ENCODE assay signal across 15 cellular contexts in the genomic region with DNA sequence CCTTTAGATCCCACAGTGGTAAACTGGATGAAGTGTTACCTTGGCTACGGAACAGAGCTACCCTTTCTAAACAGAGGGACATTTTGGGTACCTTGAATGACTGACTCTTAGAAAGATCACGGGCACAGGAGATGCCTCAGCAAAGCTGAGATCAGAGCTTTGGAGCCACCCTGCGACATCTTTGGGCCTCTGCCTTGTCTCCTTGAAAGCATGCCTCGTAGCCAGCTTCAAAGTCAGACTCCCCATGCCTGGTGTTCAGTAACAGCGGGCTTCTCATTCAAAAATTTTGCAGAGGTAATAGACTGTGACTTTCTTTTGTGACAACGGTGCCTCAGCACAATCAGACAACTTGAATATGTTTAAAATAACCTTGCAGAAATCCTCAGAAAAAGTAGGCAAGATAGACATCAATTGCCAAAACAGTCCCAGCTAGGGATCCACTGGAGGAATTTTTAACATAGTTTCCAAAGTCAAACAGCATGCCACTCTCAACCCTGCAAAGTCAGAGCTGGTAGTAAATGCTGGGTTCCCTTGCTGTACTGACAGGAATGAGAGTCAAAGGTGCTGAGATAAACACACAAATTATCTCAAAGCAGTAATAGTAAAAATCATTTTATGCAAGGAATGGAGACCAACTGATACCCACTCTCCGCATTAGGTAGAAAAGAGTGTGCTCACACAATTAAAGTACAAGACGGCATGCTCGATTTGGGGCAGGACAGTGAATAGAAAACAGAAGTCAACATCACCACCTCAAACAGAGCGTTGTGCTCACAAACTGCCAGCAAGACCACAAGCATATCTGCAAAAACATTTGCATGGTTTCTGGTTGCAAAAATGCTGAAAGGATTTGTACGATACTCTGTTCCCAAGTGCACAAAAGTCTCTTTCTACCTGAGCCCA.
A peak's percentile ranks its signal among the peaks of the same experiment; 100 is the strongest.
DNase-seq lines count a peak whose midpoint lies in the region; ATAC-seq, FAIRE-seq and TF ChIP-seq lines count a peak whose summit lies in the region.
"Had no signal": no experiment of that assay in that cellular context is flagged by ENCODE, and none has a peak within 500 bp of the region (broad histone marks: within the 10 kb centered on the region; RNA-seq: fewer than 3 reads in every experiment).

No MANE protein-coding gene starts in this region.

- in situ Hi-C loops in GM12878 (cut with MboI): no loop called here

- peak overlapping the region; percentile 81 for H3K27ac ChIP-seq in GM12878 (ENCODE audit: control insufficient read depth, insufficient read depth)
- no peak overlapping the region for H3K27ac ChIP-seq in neural progenitor cell
- H3K27ac ChIP-seq: neutrophil had no signal

- H3K27me3 ChIP-seq in GM12878 (replicated peaks in 1 of 2; ENCODE audit: control insufficient read depth in 2 of 2, insufficient read depth in 2 of 2, low read length in 1 of 2) (no peaks in the 10 kb centered on the region), neural progenitor cell (no peaks in the 10 kb centered on the region)

- peaks cover 46% of the 10 kb centered on the region for H3K4me1 Mint-ChIP-seq in neural progenitor cell

- intact Hi-C loops in GM12878 (cut with micrococcal nuclease; ENCODE audit: unreplicated experiment): loop anchor here (2.0 kb wide), 1 partner anchor 54 kb away; no protein-coding TSS in a partner anchor
- intact Hi-C loops in lower leg skin (cut with DNase I; ENCODE audit: low total_unique reads): no loop called here

- H4K20me1 ChIP-seq in GM12878 (ENCODE audit: control insufficient read depth, insufficient read depth) (no peaks in the 10 kb centered on the region), neural progenitor cell (ENCODE audit: low read depth) (peaks cover 10% of the 10 kb centered on the region)

- peaks cover 4 to 9% of the 10 kb centered on the region in 2 experiments; a peak in 2 of 4 replicates for H3K36me3 ChIP-seq in GM12878 (ENCODE audit: control insufficient read depth in 2 of 2, insufficient read depth in 2 of 2, low read length in 1 of 2)
- no peaks in the 10 kb centered on the region for H3K36me3 ChIP-seq in neural progenitor cell
- H3K36me3 ChIP-seq: BE2C, neutrophil had no signal

- H3K4me2 ChIP-seq in GM12878 (ENCODE audit: control insufficient read depth, insufficient read depth) (peak overlapping the region; percentile 87), neural progenitor cell (no peak overlapping the region)

- H3K9me3 Mint-ChIP-seq in neural progenitor cell: no peaks in the 10 kb centered on the region

- DNase-seq in GM10248 (ENCODE audit: extremely low spot score) (peak; percentile 39), GM12878 (ENCODE audit: low read depth, low spot score) (no peak), neural progenitor cell (ENCODE audit: low spot score) (no peak), NCI-H2171 treated with DMSO at 0.1 percent for 48 hours (lab: John Stamatoyannopoulos, UW) (no peak), lower leg skin (ENCODE audit: low spot score in 2 of 2) (no peak), NCI-H69 (lab: John Stamatoyannopoulos, UW) (no peak)
- DNase-seq: BE2C; erythroblast; KG1; NCI-H2081; stimulated activated CD4-positive, alpha-beta T cell treated with anti-CD3 and anti-CD28 coated beads, Interleukin-1b, Interleukin-23, amount 100 ng/mL, for 48 hours had no signal

- BruUV-seq in GM12878 (replicated peaks; lab: Mats Ljungman, UMichigan): no TSS peak

- H3K79me2 ChIP-seq in GM12878 (ENCODE audit: control insufficient read depth, insufficient read depth, low read length): peaks cover 93% of the 10 kb centered on the region
- no peaks in the 10 kb centered on the region for H3K79me2 ChIP-seq in neural progenitor cell (ENCODE audit: low read depth)

- H3K4me3 ChIP-seq in GM12878 (peak overlapping the region; percentile 54; the same call in 1 of the 2 replicates), neural progenitor cell (no peak overlapping the region), lower leg skin (ENCODE audit: low read depth, poor library complexity, severe bottlenecking) (no peak overlapping the region)

- no peaks in the 10 kb centered on the region for H3K36me3 Mint-ChIP-seq in neural progenitor cell

- FAIRE-seq in GM12878 (lab: Jason Lieb, UNC): no peak
- FAIRE-seq: RCC 7860 had no signal

- H3K27ac Mint-ChIP-seq in neural progenitor cell: peak overlapping the region; percentile 72

- TF ChIP-seq POLR2A in GM12878 (IDR thresholded peaks at IDR 0.05; ENCODE audit: low read depth, low read length) (no peak), lower leg skin (IDR thresholded peaks at IDR 0.05) (no peak)

- no peaks in the 10 kb centered on the region for H3K9me3 ChIP-seq in GM12878 (replicated peaks; ENCODE audit: control insufficient read depth, insufficient read depth, low read length)
- no peaks in the 10 kb centered on the region for H3K9me3 ChIP-seq in neural progenitor cell (ENCODE audit: low read depth)
- H3K9me3 ChIP-seq: BE2C, neutrophil had no signal

- TF ChIP-seq EP300 in GM12878 (IDR thresholded peaks at IDR 0.05; ENCODE audit: borderline replicate concordance in 1 of 2, control insufficient read depth in 1 of 2, low read depth in 2 of 2, low read length in 2 of 2): no peak

- peak overlapping the region; percentile 10 for H3K4me3 Mint-ChIP-seq in neural progenitor cell

- H3K9ac ChIP-seq in GM12878 (ENCODE audit: control insufficient read depth, insufficient read depth, low read length) (peak overlapping the region; percentile 42), neural progenitor cell (no peak overlapping the region)

- TF ChIP-seq RAD21 in GM12878 (IDR thresholded peaks at IDR 0.05; ENCODE audit: insufficient read depth, low read depth, low read length): peak; percentile 26; the same call in 1 of the 2 replicates

- RAD21 ChIA-PET in GM12878 (lab: Charles Lee; ENCODE audit: unreplicated experiment): interaction anchor here (0.6 to 4.1 kb wide), 13 partner anchors 8 to 152 kb away, joined by 3 to 46 read pairs (median 3); no protein-coding TSS in a partner anchor

- CTCF ChIA-PET in GM10248 (lab: Yijun Ruan, JAX) (interaction anchor here (0.7 to 3.1 kb wide), 5 partner anchors 10 to 44 kb away, joined by 3 to 10 read pairs (median 4); no protein-coding TSS in a partner anchor), GM12878 (lab: Yijun Ruan, JAX) (interaction anchor here (0.8 to 4.0 kb wide), 14 partner anchors 9 to 238 kb away, joined by 3 to 33 read pairs (median 3); no protein-coding TSS in a partner anchor)

- peaks cover 42% of the 10 kb centered on the region for H3K4me1 ChIP-seq in GM12878 (ENCODE audit: control insufficient read depth, insufficient read depth, low read length)
- H3K4me1 ChIP-seq in neural progenitor cell: peaks cover 34% of the 10 kb centered on the region
- H3K4me1 ChIP-seq: BE2C had no signal

- 6% methylated on average over 11 of the region's 11 CpGs for WGBS in GM12878 (ENCODE audit: insufficient coverage, insufficient replicate concordance, low lambda C conversion rate, missing lambda C conversion rate)
- 83 to 84% methylated on average over 11 of the region's 11 CpGs for WGBS in lower leg skin, 2 donors

- POLR2A ChIA-PET in GM10248 (lab: Yijun Ruan, JAX) (no interaction called here), GM12878 (lab: Charles Lee) (interaction anchor here (0.9 to 1.3 kb wide), 5 partner anchors 10 to 122 kb away, joined by 3 to 5 read pairs (median 3); no protein-coding TSS in a partner anchor)

- SMC1A ChIA-PET in GM12878 (lab: Charles Lee; ENCODE audit: uncharacterized antibody, unreplicated experiment): interaction anchor here (0.8 to 7.5 kb wide), 18 partner anchors 9 to 307 kb away, joined by 3 to 41 read pairs (median 4); no protein-coding TSS in a partner anchor

- peaks cover 22% of the 10 kb centered on the region for H3F3A ChIP-seq in neural progenitor cell (ENCODE audit: low read depth)

- H2AFZ ChIP-seq in GM12878 (ENCODE audit: control insufficient read depth, low read depth, low read length) (peak overlapping the region; percentile 51), neural progenitor cell (replicated peaks) (no peak overlapping the region)

- TF ChIP-seq CTCF in GM10248 (IDR thresholded peaks at IDR 0.05; ENCODE audit: control extremely low read depth, extremely low read depth, low read depth, missing control alignments) (peak; percentile 2), GM12878 (IDR thresholded peaks at IDR 0.05 in 2 of 3, conservative IDR thresholded peaks at IDR 0.05 in 1 of 3; ENCODE audit: control insufficient read depth in 2 of 3, extremely low read depth in 1 of 3, insufficient read depth in 1 of 3, low read depth in 3 of 3, low read length in 3 of 3) (peak in 1 of 3 experiments; percentile 34; a peak in 2 of 6 replicates), neural progenitor cell (IDR thresholded peaks at IDR 0.05) (no peak), lower leg skin (IDR thresholded peaks at IDR 0.05) (no peak)

- ATAC-seq in HG02870 (IDR thresholded peaks at IDR 0.05; ENCODE audit: unreplicated experiment): peak; percentile 56
- peak; percentile 80 for ATAC-seq in GM12878
- ATAC-seq in GM18511 (IDR thresholded peaks at IDR 0.05; ENCODE audit: unreplicated experiment): no peak

- no peaks in the 10 kb centered on the region for H3K27me3 Mint-ChIP-seq in neural progenitor cell (ENCODE audit: insufficient read depth, low read depth)

TF ChIP-seq in GM12878, 131 proteins besides CTCF, POLR2A, EP300 and RAD21 (continues in another document):
- peak; percentile 49; the same call in 1 of the 3 replicates for TF ChIP-seq POU2F2 (IDR thresholded peaks at IDR 0.05; ENCODE audit: borderline replicate concordance, low read depth, low read length)
- TF ChIP-seq, protein P1, sequence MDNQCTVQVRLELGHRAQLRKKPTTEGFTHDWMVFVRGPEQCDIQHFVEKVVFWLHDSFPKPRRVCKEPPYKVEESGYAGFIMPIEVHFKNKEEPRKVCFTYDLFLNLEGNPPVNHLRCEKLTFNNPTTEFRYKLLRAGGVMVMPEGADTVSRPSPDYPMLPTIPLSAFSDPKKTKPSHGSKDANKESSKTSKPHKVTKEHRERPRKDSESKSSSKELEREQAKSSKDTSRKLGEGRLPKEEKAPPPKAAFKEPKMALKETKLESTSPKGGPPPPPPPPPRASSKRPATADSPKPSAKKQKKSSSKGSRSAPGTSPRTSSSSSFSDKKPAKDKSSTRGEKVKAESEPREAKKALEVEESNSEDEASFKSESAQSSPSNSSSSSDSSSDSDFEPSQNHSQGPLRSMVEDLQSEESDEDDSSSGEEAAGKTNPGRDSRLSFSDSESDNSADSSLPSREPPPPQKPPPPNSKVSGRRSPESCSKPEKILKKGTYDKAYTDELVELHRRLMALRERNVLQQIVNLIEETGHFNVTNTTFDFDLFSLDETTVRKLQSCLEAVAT (IDR thresholded peaks at IDR 0.05): peak; percentile 79
- TF ChIP-seq, protein P2, sequence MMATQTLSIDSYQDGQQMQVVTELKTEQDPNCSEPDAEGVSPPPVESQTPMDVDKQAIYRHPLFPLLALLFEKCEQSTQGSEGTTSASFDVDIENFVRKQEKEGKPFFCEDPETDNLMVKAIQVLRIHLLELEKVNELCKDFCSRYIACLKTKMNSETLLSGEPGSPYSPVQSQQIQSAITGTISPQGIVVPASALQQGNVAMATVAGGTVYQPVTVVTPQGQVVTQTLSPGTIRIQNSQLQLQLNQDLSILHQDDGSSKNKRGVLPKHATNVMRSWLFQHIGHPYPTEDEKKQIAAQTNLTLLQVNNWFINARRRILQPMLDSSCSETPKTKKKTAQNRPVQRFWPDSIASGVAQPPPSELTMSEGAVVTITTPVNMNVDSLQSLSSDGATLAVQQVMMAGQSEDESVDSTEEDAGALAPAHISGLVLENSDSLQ (IDR thresholded peaks at IDR 0.05): 0 out of 2 replicates have a peak, but pooled peaks have one; percentile 19
- no peak for TF ChIP-seq STAT1 (conservative IDR thresholded peaks at IDR 0.05)
